Comparison of ENCODE assay signal across 18 cellular contexts in the genomic region with DNA sequence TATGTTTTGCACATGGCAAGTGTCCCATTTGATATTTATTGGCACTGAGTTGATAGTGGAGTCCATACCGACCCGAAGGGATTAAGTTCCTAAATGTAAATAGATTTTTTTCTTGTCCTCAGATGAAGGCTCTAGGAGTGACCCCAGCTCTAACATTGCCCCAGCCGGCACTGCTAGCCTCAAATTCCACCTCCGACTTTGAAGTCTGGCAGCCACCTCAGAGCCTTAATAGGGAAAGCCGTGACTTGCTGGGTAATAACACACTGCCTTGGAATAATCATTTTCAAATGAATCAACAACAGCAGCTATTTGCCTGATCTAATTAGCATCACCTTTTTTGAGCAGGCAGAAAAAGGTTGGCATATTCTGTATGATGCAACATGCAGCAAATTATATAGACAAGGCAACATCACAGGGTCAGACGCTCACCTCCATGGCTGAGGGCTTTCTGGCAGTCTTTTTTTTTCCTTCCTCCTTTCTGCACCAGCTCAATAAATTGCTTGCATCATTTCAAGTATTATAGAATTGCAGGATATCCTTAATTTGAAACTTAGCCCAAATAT.
"Had no signal": no experiment of that assay in that cellular context is flagged by ENCODE, and none has a peak within 500 bp of the region (broad histone marks: within the 10 kb centered on the region; RNA-seq: fewer than 3 reads in every experiment).

No MANE protein-coding gene starts in this region.

- H3K9me3 Mint-ChIP-seq: activated naive CD4-positive, alpha-beta T cell treated with anti-CD3 and anti-CD28 coated beads, Interleukin-2, amount 50 U/mL, for 24 hours; central memory CD8-positive, alpha-beta T cell; natural killer cell treated with Interleukin-12 subunit alpha and Interleukin-12 subunit beta and Interleukin-15 and Interleukin-18, amount 100 ng/mL, for 72 hours had no signal

- H3K4me3 Mint-ChIP-seq: activated naive CD4-positive, alpha-beta T cell treated with anti-CD3 and anti-CD28 coated beads, Interleukin-2, amount 50 U/mL, for 24 hours; central memory CD8-positive, alpha-beta T cell; mesothelial cell of epicardium; natural killer cell treated with Interleukin-12 subunit alpha and Interleukin-12 subunit beta and Interleukin-15 and Interleukin-18, amount 100 ng/mL, for 72 hours had no signal

- H3K9me3 ChIP-seq: ascending aorta, colonic mucosa, thyroid gland had no signal

- H3K27me3 Mint-ChIP-seq: progenitor cell of endocrine pancreas had no signal

- H3K27ac ChIP-seq: ascending aorta, colonic mucosa, thyroid gland, VCaP had no signal

- DNase-seq: activated CD4-positive, alpha-beta T cell treated with anti-CD3 and anti-CD28 coated beads, Interleukin-2, amount 50 U/mL, for 4 hours; activated gamma-delta T cell; colonic mucosa; erythroblast; hypothalamus; islet precursor cell; right cardiac atrium; stimulated activated CD4-positive, alpha-beta T cell treated with anti-CD3 and anti-CD28 coated beads, Interleukin-2, amount 100 ng/mL, for 24 hours; stimulated activated naive CD4-positive, alpha-beta T cell treated with Interleukin-2 at 50 U/mL for 16 hours; thyroid gland had no signal

- ATAC-seq: left lobe of liver; natural killer cell treated with Interleukin-12 subunit alpha and Interleukin-12 subunit beta and Interleukin-15 and Interleukin-18, amount 100 ng/mL, for 72 hours; right cardiac atrium had no signal

- H3K27ac Mint-ChIP-seq: activated naive CD4-positive, alpha-beta T cell treated with anti-CD3 and anti-CD28 coated beads, Interleukin-2, amount 50 U/mL, for 24 hours; mesothelial cell of epicardium; natural killer cell treated with Interleukin-12 subunit alpha and Interleukin-12 subunit beta and Interleukin-15 and Interleukin-18, amount 100 ng/mL, for 72 hours; progenitor cell of endocrine pancreas had no signal

- H3K36me3 Mint-ChIP-seq: activated naive CD4-positive, alpha-beta T cell treated with anti-CD3 and anti-CD28 coated beads, Interleukin-2, amount 50 U/mL, for 24 hours; mesothelial cell of epicardium; natural killer cell treated with Interleukin-12 subunit alpha and Interleukin-12 subunit beta and Interleukin-15 and Interleukin-18, amount 100 ng/mL, for 72 hours had no signal

- H3K4me3 ChIP-seq: ascending aorta, colonic mucosa, thyroid gland had no signal

- H3K36me3 ChIP-seq: ascending aorta, colonic mucosa, thyroid gland had no signal

- H3K27me3 ChIP-seq: ascending aorta, colonic mucosa, thyroid gland had no signal

- H3K4me1 ChIP-seq: ascending aorta, colonic mucosa, thyroid gland had no signal

- H3K4me1 Mint-ChIP-seq: activated naive CD4-positive, alpha-beta T cell treated with anti-CD3 and anti-CD28 coated beads, Interleukin-2, amount 50 U/mL, for 24 hours; central memory CD8-positive, alpha-beta T cell; mesothelial cell of epicardium had no signal
